1 cellular context compared by ENCODE assay signal in the genomic region with DNA sequence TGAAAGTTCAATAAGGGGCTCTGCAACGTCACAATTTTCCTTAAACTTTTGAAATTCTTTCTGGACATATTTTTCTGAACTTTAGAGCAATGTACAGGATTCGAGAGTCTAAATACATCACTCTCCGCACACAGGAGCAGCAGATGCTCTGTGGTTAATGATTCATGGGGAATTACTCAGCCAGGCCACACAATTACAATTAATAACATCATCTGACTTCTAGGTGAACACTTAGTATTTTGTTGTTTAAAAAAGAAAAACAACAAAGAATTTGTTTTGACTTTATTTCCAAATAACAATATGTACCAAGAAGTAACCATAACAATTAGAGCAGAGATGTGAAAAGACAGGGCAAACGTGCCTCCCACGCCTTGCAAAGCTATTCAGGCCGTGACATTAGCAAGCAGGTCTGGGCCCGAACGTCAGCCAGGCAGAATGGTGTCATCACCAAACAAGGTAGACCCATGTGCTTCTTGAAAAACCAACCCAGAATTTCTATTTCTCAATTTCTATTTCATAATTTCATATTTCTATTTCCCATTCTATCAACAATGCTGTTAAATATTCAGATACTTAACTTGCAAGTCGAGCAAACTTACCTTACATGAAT.
TF ChIP-seq lines count a peak whose summit lies in the region.

No MANE protein-coding gene starts in this region.

TF ChIP-seq in HCT116, 20 proteins besides CTCF, POLR2A, EP300 and RAD21 (continued from another document):
- TF ChIP-seq, protein P1, sequence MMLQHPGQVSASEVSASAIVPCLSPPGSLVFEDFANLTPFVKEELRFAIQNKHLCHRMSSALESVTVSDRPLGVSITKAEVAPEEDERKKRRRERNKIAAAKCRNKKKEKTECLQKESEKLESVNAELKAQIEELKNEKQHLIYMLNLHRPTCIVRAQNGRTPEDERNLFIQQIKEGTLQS (IDR thresholded peaks at IDR 0.05): no peak
- TF ChIP-seq FOSL1 (IDR thresholded peaks at IDR 0.05; ENCODE audit: low read depth) (no peak), EGR1 (IDR thresholded peaks at IDR 0.05; ENCODE audit: low read depth) (no peak)
